Comparison of ENCODE assay signal across 15 cellular contexts in genomic region chr3:134860141-134860540, GRCh38.
"Had no signal": no experiment of that assay in that cellular context is flagged by ENCODE, and none has a peak within 500 bp of the region (broad histone marks: within the 10 kb centered on the region; RNA-seq: fewer than 3 reads in every experiment).

No MANE protein-coding gene starts in this region.

- DNase-seq: activated CD4-positive, alpha-beta memory T cell treated with anti-CD3 and anti-CD28 coated beads for 36 hours; activated CD4-positive, alpha-beta T cell treated with anti-CD3 and anti-CD28 coated beads for 48 hours; activated effector memory CD4-positive, alpha-beta T cell treated with Interleukin-2 at 50 U/mL for 16 hours; activated naive CD4-positive, alpha-beta T cell treated with anti-CD3 and anti-CD28 coated beads for 36 hours; activated T-cell treated with anti-CD3 and anti-CD28 coated beads, Interleukin-2, amount 50 U/mL, for 72 hours; dermis blood vessel endothelial cell; effector CD8-positive, alpha-beta T cell; foreskin melanocyte; left cardiac atrium; mesendoderm; naive thymus-derived CD4-positive, alpha-beta T cell; sigmoid colon; stimulated activated CD4-positive, alpha-beta T cell treated with anti-CD3 and anti-CD28 coated beads, Interleukin-2, amount 100 ng/mL, for 48 hours; stimulated activated naive CD4-positive, alpha-beta T cell had no signal

- ATAC-seq: activated T-cell treated with anti-CD3 and anti-CD28 coated beads, Interleukin-2, amount 50 U/mL, for 72 hours; esophagus mucosa; left cardiac atrium; naive thymus-derived CD4-positive, alpha-beta T cell had no signal
